8 cellular contexts compared by ENCODE assay signal in genomic region chr22:33919591-33920501, GRCh38. TPM values are rescaled to one million over a fixed set of nuclear protein-coding genes. Genes with fewer than 3 reads are reported as not detected.
DNase-seq lines count a peak whose midpoint lies in the region; ATAC-seq and TF ChIP-seq lines count a peak whose summit lies in the region.

Gene LARGE1 (minus strand): TSS chr22:33920476.

- no peak for TF ChIP-seq POLR2A in Peyer's patch (IDR thresholded peaks at IDR 0.05)

- CTCF ChIA-PET in A673 (lab: Charles Lee), result no interaction called here

- intact Hi-C loops in lower lobe of right lung (cut with DNase I), result loop anchor here (10.0 kb wide), 1 partner anchor 185 kb away; no protein-coding TSS in a partner anchor
- intact Hi-C loops in A673 (cut with micrococcal nuclease; ENCODE audit: unreplicated experiment), result loop anchor here (10.0 kb wide), 1 partner anchor 1105 kb away; no protein-coding TSS in a partner anchor

- BruUV-seq in A673 (replicated peaks; lab: Mats Ljungman, UMichigan), result no TSS peak

- H3K27me3 ChIP-seq in Peyer's patch (no peaks in the 10 kb centered on the region), duodenal mucosa (ENCODE audit: control insufficient read depth in 1 of 2, insufficient read depth in 2 of 2, low read length in 2 of 2) (peaks cover 5 to 11% of the 10 kb centered on the region in 2 donors), lower lobe of right lung (ENCODE audit: low read depth) (peaks cover 15% of the 10 kb centered on the region), A673 (replicated peaks; ENCODE audit: insufficient read depth, low read depth, low read length, poor library complexity) (peaks cover 40% of the 10 kb centered on the region)

- POLR2A ChIA-PET in A673 (lab: Charles Lee; ENCODE audit: low non-redundant PET), result no interaction called here

- H3K9me3 ChIP-seq in Peyer's patch (no peaks in the 10 kb centered on the region), duodenal mucosa (ENCODE audit: control insufficient read depth in 1 of 2, low read length in 2 of 2) (no peaks in the 10 kb centered on the region), lower lobe of right lung (no peaks in the 10 kb centered on the region), A673 (ENCODE audit: low read depth, low read length, poor library complexity, severe bottlenecking) (no peaks in the 10 kb centered on the region)

- DNase-seq in GM12865 (ENCODE audit: low read depth), result peak; percentile 76
- peak; percentile 41 to 74 (median 71) for DNase-seq in Peyer's patch
- DNase-seq in lower lobe of right lung, result peak; percentile 64
- no peak for DNase-seq in A673 (ENCODE audit: low spot score)
- DNase-seq in effector CD8-positive, alpha-beta T cell (lab: John Stamatoyannopoulos, UW), result no peak

- H3K4me3 ChIP-seq in GM12865 (ENCODE audit: low read depth, low read length) (peak within 1 kb of the TSS; percentile 89), Peyer's patch (peak within 1 kb of the TSS; percentile 70 to 98 (median 76)), duodenal mucosa (ENCODE audit: low read depth in 1 of 2, low read length in 2 of 2) (peak within 1 kb of the TSS; percentile 81 to 85), lower lobe of right lung (peak within 1 kb of the TSS; percentile 80), A673 (ENCODE audit: low read depth, low read length, poor library complexity, severe bottlenecking) (no peak within 1 kb of the TSS)

- ATAC-seq in HG02588 (IDR thresholded peaks at IDR 0.05; ENCODE audit: unreplicated experiment) (peak; percentile 15), lower lobe of right lung (peak; percentile 27 to 28)

- no peak for TF ChIP-seq CTCF in GM12865 (IDR thresholded peaks at IDR 0.05; ENCODE audit: insufficient read depth, low read depth, low read length, missing control alignments)
- no peak for TF ChIP-seq CTCF in Peyer's patch (IDR thresholded peaks at IDR 0.05)
- no peak for TF ChIP-seq CTCF in lower lobe of right lung (IDR thresholded peaks at IDR 0.05)
- TF ChIP-seq CTCF in subcutaneous adipose tissue (IDR thresholded peaks at IDR 0.05; ENCODE audit: low read depth), result no peak
- TF ChIP-seq CTCF in A673 (conservative IDR thresholded peaks at IDR 0.05; ENCODE audit: low read depth, low read length), result no peak

- H3K27ac ChIP-seq in Peyer's patch (peak within 1 kb of the TSS; percentile 63 to 83 (median 78)), duodenal mucosa (ENCODE audit: low read depth, low read length) (no peak within 1 kb of the TSS), lower lobe of right lung (peak within 1 kb of the TSS; percentile 65), A673 (ENCODE audit: low read depth, low read length, poor library complexity, severe bottlenecking) (no peak within 1 kb of the TSS)

- H3K9ac ChIP-seq in duodenal mucosa (ENCODE audit: low read depth in 1 of 2, low read length in 2 of 2), result peak within 1 kb of the TSS; percentile 59 to 71

- H3K4me1 ChIP-seq in Peyer's patch, result peaks cover 0 to 28% (median 3%) of the 10 kb centered on the region in 4 donors
- peaks cover 14 to 19% of the 10 kb centered on the region in 2 donors for H3K4me1 ChIP-seq in duodenal mucosa (ENCODE audit: control insufficient read depth in 1 of 2, insufficient read depth in 2 of 2, low read length in 2 of 2)
- H3K4me1 ChIP-seq in lower lobe of right lung, result peaks cover 41% of the 10 kb centered on the region
- no peaks in the 10 kb centered on the region for H3K4me1 ChIP-seq in A673 (ENCODE audit: insufficient read depth, low read length, poor library complexity, severe bottlenecking)

- H3K36me3 ChIP-seq in Peyer's patch, result no peaks in the 10 kb centered on the region
- no peaks in the 10 kb centered on the region for H3K36me3 ChIP-seq in duodenal mucosa (ENCODE audit: control insufficient read depth in 1 of 2, insufficient read depth in 2 of 2, low read length in 2 of 2)
- no peaks in the 10 kb centered on the region for H3K36me3 ChIP-seq in lower lobe of right lung
- no peaks in the 10 kb centered on the region for H3K36me3 ChIP-seq in A673 (ENCODE audit: insufficient read depth, low read length, poor library complexity, severe bottlenecking)

RNA-seq across cellular contexts. Expression of gene LARGE1, which starts in this region (rescaled TPM):
- total RNA-seq in Peyer's patch (100 to 1,000 TPM in 2 of 4 donors, 10 to 100 TPM in 2; 78.1 to 156 (median 104) TPM), lower lobe of right lung (27.4 TPM), subcutaneous adipose tissue (10 to 100 TPM; 19.4 to 28.8 (median 22.1) TPM), A673 (2021) (not detected in 2 replicates)

Comparison
In these comparisons a context has a peak if more than half of its experiments do, and no peak if none do; other contexts are left out.
1. RNA of gene LARGE1 (total RNA-seq): 78.1 to 156 TPM in Peyer's patch, 27.4 TPM in lower lobe of right lung (single experiment) and 19.4 to 28.8 TPM in subcutaneous adipose tissue; not detected in A673; every median in the first group is over 10 times any median in the second.
2. DNase-seq: peak in GM12865 (single experiment), Peyer's patch (3 of 3) and lower lobe of right lung (single experiment); none in A673 (single experiment) and effector CD8-positive, alpha-beta T cell (single experiment).
3. H3K27ac ChIP-seq: peak in Peyer's patch (4 of 4) and lower lobe of right lung (single experiment); none in duodenal mucosa (single experiment) and A673 (single experiment).